Comparison of ENCODE assay signal across 8 cellular contexts in the genomic region with DNA sequence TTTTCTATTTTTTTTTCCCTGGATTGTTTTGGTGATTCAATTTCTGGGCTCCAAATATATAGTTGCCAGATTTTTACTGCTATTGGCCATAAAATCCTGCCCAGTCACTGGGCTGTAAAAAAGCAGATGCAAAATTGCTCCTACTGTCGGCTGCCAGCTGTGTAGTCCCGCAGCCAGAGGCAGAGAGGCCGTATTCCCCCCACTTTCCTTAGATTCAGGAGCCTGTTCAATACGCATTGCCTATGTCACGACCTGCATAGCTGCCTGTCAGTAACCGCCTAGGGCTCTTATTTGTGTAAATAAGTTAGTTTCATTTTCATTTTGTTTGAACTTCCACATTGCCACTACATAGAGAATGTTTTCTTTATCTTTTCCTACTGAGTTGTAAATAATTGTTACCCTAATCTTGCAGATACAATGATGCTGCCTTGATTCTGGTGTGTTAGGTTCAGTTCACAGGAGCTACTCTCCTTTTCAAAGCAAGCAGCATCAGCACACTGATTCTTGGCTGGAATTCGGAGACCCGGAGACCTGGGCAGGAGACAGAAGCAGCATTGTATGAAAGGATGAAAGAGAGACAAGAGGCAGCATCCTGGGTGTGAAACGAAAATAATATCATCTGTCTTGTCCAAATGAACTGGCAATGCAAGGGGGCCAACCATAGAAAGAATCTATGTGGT. TPM values are rescaled to one million over a fixed set of nuclear protein-coding genes. Genes with fewer than 3 reads are reported as not detected.
DNase-seq lines count a peak whose midpoint lies in the region; ATAC-seq and TF ChIP-seq lines count a peak whose summit lies in the region.

No MANE protein-coding gene starts in this region.

- H3K36me3 Mint-ChIP-seq in activated T-helper 17 cell treated with anti-CD3 and anti-CD28 coated beads, Interleukin-2, amount 50 U/mL, for 72 hours (ENCODE audit: low read depth) = no peaks in the 10 kb centered on the region

- H3K27ac Mint-ChIP-seq in activated T-helper 17 cell treated with anti-CD3 and anti-CD28 coated beads, Interleukin-2, amount 50 U/mL, for 72 hours = peak overlapping the region; percentile 44

- H3K4me1 ChIP-seq in heart right ventricle = peaks cover 0 to 21% (median 3%) of the 10 kb centered on the region in 9 donors
- H3K4me1 ChIP-seq in skeletal muscle tissue (ENCODE audit: control insufficient read depth in 3 of 3, insufficient read depth in 3 of 3, low read length in 3 of 3) = peaks cover 3 to 5% (median 3%) of the 10 kb centered on the region in 3 donors

- H3K9ac ChIP-seq in skeletal muscle tissue (ENCODE audit: low read depth in 1 of 3, low read length in 3 of 3) = peak overlapping the region; percentile 48 to 57 (median 55)

- ATAC-seq in GM19452 (IDR thresholded peaks at IDR 0.05; ENCODE audit: unreplicated experiment) = peak; percentile 76
- peak; percentile 74 for ATAC-seq in activated T-helper 17 cell treated with anti-CD3 and anti-CD28 coated beads, Interleukin-2, amount 50 U/mL, for 72 hours (replicated peaks)
- ATAC-seq in heart right ventricle = peak in 5 of 8 donors; percentile 41 to 56 (median 52)

- H3K27me3 ChIP-seq in heart right ventricle (no peaks in the 10 kb centered on the region), skeletal muscle tissue (ENCODE audit: control insufficient read depth in 3 of 3, insufficient read depth in 3 of 3, low read length in 3 of 3) (no peaks in the 10 kb centered on the region)

- peaks cover 3% of the 10 kb centered on the region for H3K27me3 Mint-ChIP-seq in activated T-helper 17 cell treated with anti-CD3 and anti-CD28 coated beads, Interleukin-2, amount 50 U/mL, for 72 hours

- H3K27ac ChIP-seq in heart right ventricle = peak overlapping the region in 4 of 10 donors; percentile 15 to 80 (median 24)
- peak overlapping the region; percentile 13 for H3K27ac ChIP-seq in skeletal muscle tissue (ENCODE audit: low read depth, low read length)

- H3K36me3 ChIP-seq in heart right ventricle = no peaks in the 10 kb centered on the region
- no peaks in the 10 kb centered on the region for H3K36me3 ChIP-seq in skeletal muscle tissue (ENCODE audit: control insufficient read depth in 3 of 3, insufficient read depth in 3 of 3, low read length in 3 of 3)

- H3K9me3 ChIP-seq in heart right ventricle = peaks cover 0 to 15% (median 0%) of the 10 kb centered on the region in 11 donors
- no peaks in the 10 kb centered on the region for H3K9me3 ChIP-seq in skeletal muscle tissue (ENCODE audit: control insufficient read depth in 3 of 3, low read length in 3 of 3)

- TF ChIP-seq CTCF in heart right ventricle (IDR thresholded peaks at IDR 0.05) = no peak

- WGBS in heart right ventricle, 2 donors = 39 to 53% methylated on average over 9 of the region's 9 CpGs

- intact Hi-C loops in heart right ventricle (cut with DNase I) = loop anchor here in 2 of 10 donors (5.0 to 10.0 kb wide), 2 partner anchors 116 to 124 kb away; no protein-coding TSS in a partner anchor

- H3K4me1 Mint-ChIP-seq in activated T-helper 17 cell treated with anti-CD3 and anti-CD28 coated beads, Interleukin-2, amount 50 U/mL, for 72 hours = peaks cover 4% of the 10 kb centered on the region

- H3K4me3 ChIP-seq in heart right ventricle = peak overlapping the region in 6 of 10 donors; percentile 27 to 45 (median 41)
- peak overlapping the region; percentile 65 to 75 (median 70) for H3K4me3 ChIP-seq in skeletal muscle tissue (ENCODE audit: low read length in 3 of 3)

- peak overlapping the region; percentile 76 for H3K4me3 Mint-ChIP-seq in activated T-helper 17 cell treated with anti-CD3 and anti-CD28 coated beads, Interleukin-2, amount 50 U/mL, for 72 hours

- no peaks in the 10 kb centered on the region for H3K9me3 Mint-ChIP-seq in activated T-helper 17 cell treated with anti-CD3 and anti-CD28 coated beads, Interleukin-2, amount 50 U/mL, for 72 hours

- DNase-seq in DMS79 treated with DMSO at 0.1 percent for 48 hours (lab: John Stamatoyannopoulos, UW) (peak; percentile 68), HT1080 (ENCODE audit: low read depth) (peak; percentile 42), heart right ventricle (no peak), DMS153 treated with DMSO at 0.1 percent for 48 hours (lab: John Stamatoyannopoulos, UW; ENCODE audit: unreplicated experiment) (no peak)
- no peak for DNase-seq in activated CD4-positive, alpha-beta T cell treated with anti-CD3 and anti-CD28 coated beads for 1 hour

RNA-seq across cellular contexts. Expression of gene UST, which starts 46.0 kb away (rescaled TPM):
- total RNA-seq in HT1080 (2014; rRNA removed; shearing (Covaris generic)) = 12.4 and 14.0 TPM in 2 replicates
- 6.2 and 6.8 TPM in 2 replicates for polyA plus RNA-seq in HT1080 (2015; cell fraction: cytosol; rRNA removed)
- polyA plus RNA-seq in HT1080 (2015; cell fraction: nucleus; rRNA removed) = 3.4 and 4.4 TPM in 2 replicates
- total RNA-seq in activated T-helper 17 cell treated with anti-CD3 and anti-CD28 coated beads, Interleukin-2, amount 50 U/mL, for 72 hours = 1 to 10 TPM; 1.6 to 7.5 TPM
- total RNA-seq in heart right ventricle (1 to 10 TPM; 1.6 to 4.1 (median 2.2) TPM), skeletal muscle tissue (14.6 TPM)
- 1 to 10 TPM; 2.6 to 3.3 TPM for polyA plus RNA-seq in heart right ventricle

Comparison
In these comparisons a context has a peak if more than half of its experiments do, and no peak if none do; other contexts are left out.
1. DNase-seq: peak in DMS79 treated with DMSO at 0.1 percent for 48 hours (single experiment) and HT1080 (single experiment); none in heart right ventricle (0 of 2), activated CD4-positive, alpha-beta T cell treated with anti-CD3 and anti-CD28 coated beads for 1 hour (single experiment) and DMS153 treated with DMSO at 0.1 percent for 48 hours (single experiment).
2. Peak in every context shown above with its lines, with median percentiles within 50 percentile points of each other: ATAC-seq.